In genomic region chr5:168752416-168753190, GRCh38 we compare ENCODE assay signal across 15 cellular contexts.
DNase-seq lines count a peak whose midpoint lies in the region; ATAC-seq and TF ChIP-seq lines count a peak whose summit lies in the region.
"Had no signal": no experiment of that assay in that cellular context is flagged by ENCODE, and none has a peak within 500 bp of the region (broad histone marks: within the 10 kb centered on the region; RNA-seq: fewer than 3 reads in every experiment).

No MANE protein-coding gene starts in this region.

- no peaks in the 10 kb centered on the region for H3K36me3 ChIP-seq in osteoblast (ENCODE audit: insufficient read depth, low read length)
- H3K36me3 ChIP-seq in GM23248 (ENCODE audit: low read depth), result peaks cover 3% of the 10 kb centered on the region; the same call in 1 of the 2 replicates

- WGBS in GM23248 (ENCODE audit: low coverage in 1 of 2, low lambda C conversion rate in 2 of 2, missing lambda C conversion rate in 2 of 2), 2 experiments, result 88% methylated on average over 15 to 18 of the region's 18 CpGs

- no peak overlapping the region for H3K4me3 ChIP-seq in osteoblast (ENCODE audit: insufficient read depth, low read length)
- no peak overlapping the region for H3K4me3 ChIP-seq in GM23248

- H3K36me3 Mint-ChIP-seq in T-helper 17 cell (ENCODE audit: low read depth) (no peaks in the 10 kb centered on the region), chondrocyte (ENCODE audit: low read depth) (peaks cover 34% of the 10 kb centered on the region)
- no peaks in the 10 kb centered on the region for H3K36me3 Mint-ChIP-seq in activated naive CD4-positive, alpha-beta T cell treated with anti-CD3 and anti-CD28 coated beads, Interleukin-2, amount 50 U/mL, for 72 hours

- no peak overlapping the region for H3K9ac ChIP-seq in GM23248

- no peaks in the 10 kb centered on the region for H3K79me2 ChIP-seq in osteoblast (ENCODE audit: insufficient read depth, low read length)
- no peaks in the 10 kb centered on the region for H3K79me2 ChIP-seq in GM23248 (ENCODE audit: insufficient read depth)

- TF ChIP-seq CTCF in chondrocyte (IDR thresholded peaks at IDR 0.05), result no peak
- no peak for TF ChIP-seq CTCF in osteoblast (IDR thresholded peaks at IDR 0.05; ENCODE audit: extremely low read depth, low read depth, low read length)

- no peaks in the 10 kb centered on the region for H3K27me3 ChIP-seq in osteoblast (ENCODE audit: insufficient read depth, low read length)
- no peaks in the 10 kb centered on the region for H3K27me3 ChIP-seq in GM23248 (replicated peaks; ENCODE audit: insufficient read depth)

- H3K4me3 Mint-ChIP-seq in T-helper 17 cell (no peak overlapping the region), chondrocyte (ENCODE audit: unreplicated experiment) (no peak overlapping the region)
- H3K4me3 Mint-ChIP-seq: B cell; CD4-positive, alpha-beta T cell had no signal

- H3K27ac Mint-ChIP-seq in T-helper 17 cell (peak overlapping the region; percentile 24), chondrocyte (ENCODE audit: unreplicated experiment) (peak overlapping the region; percentile 41)
- no peak overlapping the region for H3K27ac Mint-ChIP-seq in activated naive CD4-positive, alpha-beta T cell treated with anti-CD3 and anti-CD28 coated beads, Interleukin-2, amount 50 U/mL, for 72 hours
- H3K27ac Mint-ChIP-seq: B cell; CD4-positive, alpha-beta T cell had no signal

- no peaks in the 10 kb centered on the region for H3K4me1 Mint-ChIP-seq in T-helper 17 cell
- no peaks in the 10 kb centered on the region for H3K4me1 Mint-ChIP-seq in chondrocyte (ENCODE audit: low read depth)
- H3K4me1 Mint-ChIP-seq: B cell had no signal

- H3K27me3 Mint-ChIP-seq in T-helper 17 cell, result peaks cover 30% of the 10 kb centered on the region
- H3K27me3 Mint-ChIP-seq in chondrocyte (ENCODE audit: low read depth), result no peaks in the 10 kb centered on the region
- H3K27me3 Mint-ChIP-seq: B cell; CD4-positive, alpha-beta T cell had no signal

- no peak for DNase-seq in T-helper 17 cell
- DNase-seq in chondrocyte (ENCODE audit: low spot score), result no peak
- peak; percentile 37 for DNase-seq in islet precursor cell
- peak; percentile 37 for DNase-seq in osteoblast (ENCODE audit: insufficient read length, low spot score, missing footprints)
- no peak for DNase-seq in activated naive CD4-positive, alpha-beta T cell treated with anti-CD3 and anti-CD28 coated beads, Interleukin-2, amount 50 U/mL, for 72 hours (ENCODE audit: low spot score in 2 of 2)
- DNase-seq in globus pallidus (ENCODE audit: low spot score), result no peak
- no peak for DNase-seq in GM23248
- DNase-seq: C1 segment of cervical spinal cord; CD4-positive, alpha-beta T cell; DMS79 treated with DMSO at 0.1 percent for 48 hours; EL; H7; IMR-90 had no signal

- H3K9me2 ChIP-seq in GM23248 (ENCODE audit: insufficient read depth), result no peaks in the 10 kb centered on the region

- H2AFZ ChIP-seq in osteoblast (ENCODE audit: low read length) (no peak overlapping the region), GM23248 (no peak overlapping the region)

- H4K20me1 ChIP-seq in osteoblast (ENCODE audit: insufficient read depth, low read length), result no peaks in the 10 kb centered on the region
- H4K20me1 ChIP-seq in GM23248 (ENCODE audit: insufficient read depth), result no peaks in the 10 kb centered on the region

- in situ Hi-C loops in GM23248 (cut with MboI), result no loop called here

- H3K4me2 ChIP-seq in osteoblast (ENCODE audit: insufficient read depth, low read length) (no peak overlapping the region), GM23248 (ENCODE audit: unreplicated experiment) (no peak overlapping the region)

- H3K9me3 Mint-ChIP-seq in chondrocyte (ENCODE audit: low read depth), result no peaks in the 10 kb centered on the region
- no peaks in the 10 kb centered on the region for H3K9me3 Mint-ChIP-seq in activated naive CD4-positive, alpha-beta T cell treated with anti-CD3 and anti-CD28 coated beads, Interleukin-2, amount 50 U/mL, for 72 hours
- H3K9me3 Mint-ChIP-seq: CD4-positive, alpha-beta T cell had no signal

- ATAC-seq in T-helper 17 cell (no peak), HG02642 (IDR thresholded peaks at IDR 0.05; ENCODE audit: poor library complexity, unreplicated experiment) (no peak)
- no peak for ATAC-seq in activated naive CD4-positive, alpha-beta T cell treated with anti-CD3 and anti-CD28 coated beads, Interleukin-2, amount 50 U/mL, for 72 hours

- no peak overlapping the region for H3K27ac ChIP-seq in osteoblast (ENCODE audit: low read depth, low read length)
- no peak overlapping the region for H3K27ac ChIP-seq in GM23248

- H3F3A ChIP-seq in GM23248 (ENCODE audit: insufficient read depth), result no peaks in the 10 kb centered on the region

- no peaks in the 10 kb centered on the region for H3K9me3 ChIP-seq in T-helper 17 cell (ENCODE audit: control insufficient read depth, low read length, poor library complexity, severe bottlenecking)
- H3K9me3 ChIP-seq in osteoblast (ENCODE audit: low read depth, low read length), result no peaks in the 10 kb centered on the region
- H3K9me3 ChIP-seq in GM23248 (ENCODE audit: low read depth), result no peaks in the 10 kb centered on the region

- H3K4me1 ChIP-seq in osteoblast (ENCODE audit: insufficient read depth, low read length) (no peaks in the 10 kb centered on the region), GM23248 (ENCODE audit: insufficient read depth) (no peaks in the 10 kb centered on the region)

Comparison
In these comparisons a context has a peak if more than half of its experiments do, and no peak if none do; other contexts are left out.
1. DNase-seq: peak in islet precursor cell (single experiment) and osteoblast (single experiment); none in T-helper 17 cell (0 of 3), chondrocyte (single experiment), activated naive CD4-positive, alpha-beta T cell treated with anti-CD3 and anti-CD28 coated beads, Interleukin-2, amount 50 U/mL, for 72 hours (0 of 2), globus pallidus (single experiment) and GM23248 (single experiment).
2. H3K27ac Mint-ChIP-seq: peak in T-helper 17 cell (single experiment) and chondrocyte (single experiment); none in activated naive CD4-positive, alpha-beta T cell treated with anti-CD3 and anti-CD28 coated beads, Interleukin-2, amount 50 U/mL, for 72 hours (0 of 2).